Comparison of ENCODE assay signal across 1 cellular context in genomic region chr6:121932071-121933009, GRCh38.
TF ChIP-seq lines count a peak whose summit lies in the region.

No MANE protein-coding gene starts in this region.

TF ChIP-seq in GM23338, 12 proteins besides CTCF, POLR2A, EP300 and RAD21 (continued from another document):
- TF ChIP-seq, protein P1, sequence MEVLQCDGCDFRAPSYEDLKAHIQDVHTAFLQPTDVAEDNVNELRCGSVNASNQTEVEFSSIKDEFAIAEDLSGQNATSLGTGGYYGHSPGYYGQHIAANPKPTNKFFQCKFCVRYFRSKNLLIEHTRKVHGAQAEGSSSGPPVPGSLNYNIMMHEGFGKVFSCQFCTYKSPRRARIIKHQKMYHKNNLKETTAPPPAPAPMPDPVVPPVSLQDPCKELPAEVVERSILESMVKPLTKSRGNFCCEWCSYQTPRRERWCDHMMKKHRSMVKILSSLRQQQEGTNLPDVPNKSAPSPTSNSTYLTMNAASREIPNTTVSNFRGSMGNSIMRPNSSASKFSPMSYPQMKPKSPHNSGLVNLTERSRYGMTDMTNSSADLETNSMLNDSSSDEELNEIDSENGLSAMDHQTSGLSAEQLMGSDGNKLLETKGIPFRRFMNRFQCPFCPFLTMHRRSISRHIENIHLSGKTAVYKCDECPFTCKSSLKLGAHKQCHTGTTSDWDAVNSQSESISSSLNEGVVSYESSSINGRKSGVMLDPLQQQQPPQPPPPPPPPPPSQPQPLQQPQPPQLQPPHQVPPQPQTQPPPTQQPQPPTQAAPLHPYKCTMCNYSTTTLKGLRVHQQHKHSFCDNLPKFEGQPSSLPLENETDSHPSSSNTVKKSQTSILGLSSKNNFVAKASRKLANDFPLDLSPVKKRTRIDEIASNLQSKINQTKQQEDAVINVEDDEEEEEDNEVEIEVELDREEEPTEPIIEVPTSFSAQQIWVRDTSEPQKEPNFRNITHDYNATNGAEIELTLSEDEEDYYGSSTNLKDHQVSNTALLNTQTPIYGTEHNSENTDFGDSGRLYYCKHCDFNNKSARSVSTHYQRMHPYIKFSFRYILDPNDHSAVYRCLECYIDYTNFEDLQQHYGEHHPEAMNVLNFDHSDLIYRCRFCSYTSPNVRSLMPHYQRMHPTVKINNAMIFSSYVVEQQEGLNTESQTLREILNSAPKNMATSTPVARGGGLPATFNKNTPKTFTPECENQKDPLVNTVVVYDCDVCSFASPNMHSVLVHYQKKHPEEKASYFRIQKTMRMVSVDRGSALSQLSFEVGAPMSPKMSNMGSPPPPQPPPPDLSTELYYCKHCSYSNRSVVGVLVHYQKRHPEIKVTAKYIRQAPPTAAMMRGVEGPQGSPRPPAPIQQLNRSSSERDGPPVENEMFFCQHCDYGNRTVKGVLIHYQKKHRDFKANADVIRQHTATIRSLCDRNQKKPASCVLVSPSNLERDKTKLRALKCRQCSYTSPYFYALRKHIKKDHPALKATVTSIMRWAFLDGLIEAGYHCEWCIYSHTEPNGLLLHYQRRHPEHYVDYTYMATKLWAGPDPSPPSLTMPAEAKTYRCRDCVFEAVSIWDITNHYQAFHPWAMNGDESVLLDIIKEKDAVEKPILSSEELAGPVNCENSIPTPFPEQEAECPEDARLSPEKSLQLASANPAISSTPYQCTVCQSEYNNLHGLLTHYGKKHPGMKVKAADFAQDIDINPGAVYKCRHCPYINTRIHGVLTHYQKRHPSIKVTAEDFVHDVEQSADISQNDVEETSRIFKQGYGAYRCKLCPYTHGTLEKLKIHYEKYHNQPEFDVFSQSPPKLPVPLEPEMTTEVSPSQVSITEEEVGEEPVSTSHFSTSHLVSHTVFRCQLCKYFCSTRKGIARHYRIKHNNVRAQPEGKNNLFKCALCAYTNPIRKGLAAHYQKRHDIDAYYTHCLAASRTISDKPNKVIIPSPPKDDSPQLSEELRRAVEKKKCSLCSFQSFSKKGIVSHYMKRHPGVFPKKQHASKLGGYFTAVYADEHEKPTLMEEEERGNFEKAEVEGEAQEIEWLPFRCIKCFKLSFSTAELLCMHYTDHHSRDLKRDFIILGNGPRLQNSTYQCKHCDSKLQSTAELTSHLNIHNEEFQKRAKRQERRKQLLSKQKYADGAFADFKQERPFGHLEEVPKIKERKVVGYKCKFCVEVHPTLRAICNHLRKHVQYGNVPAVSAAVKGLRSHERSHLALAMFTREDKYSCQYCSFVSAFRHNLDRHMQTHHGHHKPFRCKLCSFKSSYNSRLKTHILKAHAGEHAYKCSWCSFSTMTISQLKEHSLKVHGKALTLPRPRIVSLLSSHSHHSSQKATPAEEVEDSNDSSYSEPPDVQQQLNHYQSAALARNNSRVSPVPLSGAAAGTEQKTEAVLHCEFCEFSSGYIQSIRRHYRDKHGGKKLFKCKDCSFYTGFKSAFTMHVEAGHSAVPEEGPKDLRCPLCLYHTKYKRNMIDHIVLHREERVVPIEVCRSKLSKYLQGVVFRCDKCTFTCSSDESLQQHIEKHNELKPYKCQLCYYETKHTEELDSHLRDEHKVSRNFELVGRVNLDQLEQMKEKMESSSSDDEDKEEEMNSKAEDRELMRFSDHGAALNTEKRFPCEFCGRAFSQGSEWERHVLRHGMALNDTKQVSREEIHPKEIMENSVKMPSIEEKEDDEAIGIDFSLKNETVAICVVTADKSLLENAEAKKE (CRISPR knock-in tag; IDR thresholded peaks at IDR 0.05), result peak; percentile 99
- TF ChIP-seq JUNB (IDR thresholded peaks at IDR 0.05; ENCODE audit: unreplicated experiment), result no peak
TF ChIP-seq in GM23338: peak in this region for 6.
